ENCODE assay signal across 32 cellular contexts in the genomic region with DNA sequence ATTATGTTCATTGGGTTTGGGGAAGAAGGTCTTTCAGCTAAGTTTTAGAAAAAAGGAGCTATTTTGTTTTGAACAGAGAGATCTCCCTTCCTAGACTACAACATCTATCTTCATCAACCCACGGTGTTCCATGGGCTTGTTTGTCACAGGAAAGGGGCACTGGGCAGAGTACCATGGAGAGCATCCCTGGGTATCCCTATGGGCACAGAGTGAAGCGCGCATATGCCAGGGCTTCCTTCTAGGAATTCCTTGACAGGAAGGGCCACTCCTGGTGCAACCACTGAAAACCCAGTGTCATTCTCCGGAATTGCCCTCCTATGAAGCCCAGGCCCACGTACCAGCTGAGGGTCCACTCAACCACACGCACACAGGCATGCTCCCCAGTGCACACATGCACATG.
"Had no signal": no experiment of that assay in that cellular context is flagged by ENCODE, and none has a peak within 500 bp of the region (broad histone marks: within the 10 kb centered on the region; RNA-seq: fewer than 3 reads in every experiment).

No MANE protein-coding gene starts in this region.

- H3K9me3 Mint-ChIP-seq: activated B cell treated with CpG ODN at 0.5 μM for 24 hours; activated CD4-positive, alpha-beta memory T cell treated with anti-CD3 and anti-CD28 coated beads for 36 hours; activated CD4-positive, alpha-beta T cell treated with anti-CD3 and anti-CD28 coated beads, Interleukin-2, amount 10 ng/mL, durations not matched to agents 24 days and 14 days; activated CD8-positive, alpha-beta T cell treated with anti-CD3 and anti-CD28 coated beads for 36 hours; activated naive CD4-positive, alpha-beta T cell treated with anti-CD3 and anti-CD28 coated beads for 36 hours; activated naive CD8-positive, alpha-beta T cell treated with anti-CD3 and anti-CD28 coated beads for 36 hours; activated T-helper 1 cell treated with anti-CD3 and anti-CD28 coated beads, Interleukin-12 subunit alpha, Interleukin-12 subunit beta, Interleukin-2, Interleukin-4 antibody, amounts not matched to agents 30 ng/mL and 10 ng/mL and 1 ng/mL, durations not matched to agents 14 hours and 24 hours and 36 hours; activated T-helper 17 cell treated with anti-CD3 and anti-CD28 coated beads, Interleukin-2, amount 50 U/mL, for 72 hours; brain; T-helper 1 cell treated with Interleukin-12 subunit alpha and Interleukin-12 subunit beta and Interleukin-4 antibody, amounts not matched to agents 30 μg/mL and 1 μg/mL, for 36 hours; T-helper 2 cell treated with Interferon-gamma antibody and Interleukin-4, amounts not matched to agents 5 μg/mL and 100 μg/mL, for 36 hours had no signal

- H3K27ac Mint-ChIP-seq: activated B cell treated with CpG ODN at 0.5 μM for 24 hours; activated CD4-positive, alpha-beta memory T cell treated with anti-CD3 and anti-CD28 coated beads for 36 hours; activated CD4-positive, alpha-beta T cell treated with anti-CD3 and anti-CD28 coated beads, Interleukin-2, amount 10 ng/mL, durations not matched to agents 24 days and 14 days; activated CD8-positive, alpha-beta T cell treated with anti-CD3 and anti-CD28 coated beads for 36 hours; activated naive CD4-positive, alpha-beta T cell treated with anti-CD3 and anti-CD28 coated beads for 36 hours; activated naive CD4-positive, alpha-beta T cell treated with anti-CD3 and anti-CD28 coated beads, Interleukin-2, amount 50 U/mL, for 72 hours; activated naive CD8-positive, alpha-beta T cell treated with anti-CD3 and anti-CD28 coated beads for 36 hours; activated T-cell treated with anti-CD3 and anti-CD28 coated beads, Interleukin-2, amount 50 U/mL, for 72 hours; activated T-helper 1 cell treated with anti-CD3 and anti-CD28 coated beads, Interleukin-12 subunit alpha, Interleukin-12 subunit beta, Interleukin-2, Interleukin-4 antibody, amounts not matched to agents 30 ng/mL and 10 ng/mL and 1 ng/mL, durations not matched to agents 14 hours and 24 hours and 36 hours; activated T-helper 17 cell treated with anti-CD3 and anti-CD28 coated beads, Interleukin-2, amount 50 U/mL, for 72 hours; T-helper 1 cell treated with Interleukin-12 subunit alpha and Interleukin-12 subunit beta and Interleukin-4 antibody, amounts not matched to agents 30 μg/mL and 1 μg/mL, for 36 hours; T-helper 2 cell treated with Interferon-gamma antibody and Interleukin-4, amounts not matched to agents 5 μg/mL and 100 μg/mL, for 36 hours had no signal

- DNase-seq: activated B cell treated with CpG ODN at 0.5 μM for 24 hours; activated CD4-positive, alpha-beta memory T cell treated with anti-CD3 and anti-CD28 coated beads for 36 hours; activated CD4-positive, alpha-beta T cell treated with anti-CD3 and anti-CD28 coated beads for 4 hours; activated CD4-positive, alpha-beta T cell treated with anti-CD3 and anti-CD28 coated beads, Interleukin-2, amount 10 ng/mL, durations not matched to agents 24 days and 14 days; activated CD4-positive, alpha-beta T cell treated with anti-CD3 and anti-CD28 coated beads, Interleukin-2, amount 50 U/mL, for 1 hour; activated CD4-positive, alpha-beta T cell treated with anti-CD3 and anti-CD28 coated beads, Interleukin-2, amount 50 U/mL, for 4 hours; activated CD4-positive, CD25-positive, alpha-beta regulatory T cell treated with anti-CD3 and anti-CD28 coated beads, Interleukin-2, amount 50 U/mL, for 72 hours; activated CD8-positive, alpha-beta memory T cell treated with anti-CD3 and anti-CD28 coated beads, Interleukin-2, amount 50 U/mL, for 4 hours; activated CD8-positive, alpha-beta T cell treated with anti-CD3 and anti-CD28 coated beads for 36 hours; activated gamma-delta T cell; activated naive CD4-positive, alpha-beta T cell treated with anti-CD3 and anti-CD28 coated beads for 36 hours; activated naive CD4-positive, alpha-beta T cell treated with anti-CD3 and anti-CD28 coated beads, Interleukin-2, amount 50 U/mL, for 16 hours; activated naive CD8-positive, alpha-beta T cell treated with anti-CD3 and anti-CD28 coated beads for 36 hours; activated T-cell treated with anti-CD3 and anti-CD28 coated beads for 4 hours; activated T-cell treated with anti-CD3 and anti-CD28 coated beads, Interleukin-2, amount 50 U/mL, for 1 hour; activated T-cell treated with anti-CD3 and anti-CD28 coated beads, Interleukin-2, amount 50 U/mL, for 4 hours; activated T-cell treated with anti-CD3 and anti-CD28 coated beads, Interleukin-2, amount 50 U/mL, for 72 hours; adrenal gland; amniotic stem cell; aorta; caudate nucleus; cerebellar nuclear complex; T-helper 1 cell; T-helper 2 cell; T-helper 9 cell had no signal

- H3K36me3 Mint-ChIP-seq: activated CD4-positive, alpha-beta memory T cell treated with anti-CD3 and anti-CD28 coated beads for 36 hours; activated naive CD4-positive, alpha-beta T cell treated with anti-CD3 and anti-CD28 coated beads, Interleukin-2, amount 50 U/mL, for 72 hours; activated naive CD8-positive, alpha-beta T cell treated with anti-CD3 and anti-CD28 coated beads for 36 hours; brain had no signal

- H3K4me3 Mint-ChIP-seq: activated B cell treated with CpG ODN at 0.5 μM for 24 hours; activated CD4-positive, alpha-beta memory T cell treated with anti-CD3 and anti-CD28 coated beads for 36 hours; activated CD4-positive, alpha-beta T cell treated with anti-CD3 and anti-CD28 coated beads, Interleukin-2, amount 10 ng/mL, durations not matched to agents 24 days and 14 days; activated CD8-positive, alpha-beta T cell treated with anti-CD3 and anti-CD28 coated beads for 36 hours; activated naive CD4-positive, alpha-beta T cell treated with anti-CD3 and anti-CD28 coated beads for 36 hours; activated naive CD8-positive, alpha-beta T cell treated with anti-CD3 and anti-CD28 coated beads for 36 hours; activated T-cell treated with anti-CD3 and anti-CD28 coated beads, Interleukin-2, amount 50 U/mL, for 4 hours; activated T-cell treated with anti-CD3 and anti-CD28 coated beads, Interleukin-2, amount 50 U/mL, for 72 hours; activated T-helper 1 cell treated with anti-CD3 and anti-CD28 coated beads, Interleukin-12 subunit alpha, Interleukin-12 subunit beta, Interleukin-2, Interleukin-4 antibody, amounts not matched to agents 30 ng/mL and 10 ng/mL and 1 ng/mL, durations not matched to agents 14 hours and 24 hours and 36 hours; activated T-helper 17 cell treated with anti-CD3 and anti-CD28 coated beads, Interleukin-2, amount 50 U/mL, for 72 hours; central memory CD8-positive, alpha-beta T cell; T-helper 1 cell treated with Interleukin-12 subunit alpha and Interleukin-12 subunit beta and Interleukin-4 antibody, amounts not matched to agents 30 μg/mL and 1 μg/mL, for 36 hours; T-helper 2 cell treated with Interferon-gamma antibody and Interleukin-4, amounts not matched to agents 5 μg/mL and 100 μg/mL, for 36 hours had no signal

- H3K27me3 Mint-ChIP-seq: activated B cell treated with CpG ODN at 0.5 μM for 24 hours; activated CD4-positive, alpha-beta memory T cell treated with anti-CD3 and anti-CD28 coated beads for 36 hours; activated CD4-positive, alpha-beta T cell treated with anti-CD3 and anti-CD28 coated beads, Interleukin-2, amount 10 ng/mL, durations not matched to agents 24 days and 14 days; activated CD8-positive, alpha-beta T cell treated with anti-CD3 and anti-CD28 coated beads for 36 hours; activated naive CD8-positive, alpha-beta T cell treated with anti-CD3 and anti-CD28 coated beads for 36 hours; central memory CD8-positive, alpha-beta T cell had no signal

- H3K4me1 Mint-ChIP-seq: activated B cell treated with CpG ODN at 0.5 μM for 24 hours; activated CD4-positive, alpha-beta T cell treated with anti-CD3 and anti-CD28 coated beads, Interleukin-2, amount 10 ng/mL, durations not matched to agents 24 days and 14 days; activated naive CD8-positive, alpha-beta T cell treated with anti-CD3 and anti-CD28 coated beads for 36 hours; activated T-helper 17 cell treated with anti-CD3 and anti-CD28 coated beads, Interleukin-2, amount 50 U/mL, for 72 hours; central memory CD8-positive, alpha-beta T cell had no signal
